In genomic region chr3:58574682-58575081, GRCh38 we compare ENCODE assay signal across 16 cellular contexts. TPM values are rescaled to one million over a fixed set of nuclear protein-coding genes. Genes with fewer than 3 reads are reported as not detected.
"Had no signal": no experiment of that assay in that cellular context is flagged by ENCODE, and none has a peak within 500 bp of the region (broad histone marks: within the 10 kb centered on the region; RNA-seq: fewer than 3 reads in every experiment).

No MANE protein-coding gene starts in this region.

- H3K4me3 ChIP-seq: colonic mucosa had no signal

- H3K36me3 ChIP-seq: breast epithelium, colonic mucosa, transverse colon had no signal

- H3K4me3 Mint-ChIP-seq: nephron progenitor cell; stimulated activated effector memory CD8-positive, alpha-beta T cell treated with anti-CD3 and anti-CD28 coated beads, Interleukin-12 subunit alpha, Interleukin-12 subunit beta, amount 100 ng/mL, for 72 hours; T-cell had no signal

- H3K9ac ChIP-seq: SK-N-SH had no signal

- H3K4me1 ChIP-seq: breast epithelium, colonic mucosa, foreskin keratinocyte had no signal

- H3K9me3 Mint-ChIP-seq: stimulated activated effector memory CD8-positive, alpha-beta T cell treated with anti-CD3 and anti-CD28 coated beads, Interleukin-12 subunit alpha, Interleukin-12 subunit beta, amount 100 ng/mL, for 72 hours; T-cell had no signal

- H3K36me3 Mint-ChIP-seq: stimulated activated effector memory CD8-positive, alpha-beta T cell treated with anti-CD3 and anti-CD28 coated beads, Interleukin-12 subunit alpha, Interleukin-12 subunit beta, amount 100 ng/mL, for 72 hours; T-cell had no signal

- H3K9me3 ChIP-seq: breast epithelium, colonic mucosa, SK-N-SH, transverse colon had no signal

- ATAC-seq: foreskin keratinocyte; left lobe of liver; stimulated activated effector memory CD8-positive, alpha-beta T cell treated with anti-CD3 and anti-CD28 coated beads, Interleukin-12 subunit alpha, Interleukin-12 subunit beta, amount 100 ng/mL, for 72 hours; T-cell had no signal

- H3K27me3 ChIP-seq: breast epithelium, colonic mucosa, transverse colon had no signal

- H3K27ac Mint-ChIP-seq: nephron progenitor cell; stimulated activated effector memory CD8-positive, alpha-beta T cell treated with anti-CD3 and anti-CD28 coated beads, Interleukin-12 subunit alpha, Interleukin-12 subunit beta, amount 100 ng/mL, for 72 hours; T-cell had no signal

- H3K4me1 Mint-ChIP-seq: stimulated activated effector memory CD8-positive, alpha-beta T cell treated with anti-CD3 and anti-CD28 coated beads, Interleukin-12 subunit alpha, Interleukin-12 subunit beta, amount 100 ng/mL, for 72 hours; T-cell had no signal

- DNase-seq: activated CD4-positive, alpha-beta T cell treated with anti-CD3 and anti-CD28 coated beads for 1 hour; activated CD4-positive, alpha-beta T cell treated with anti-CD3 and anti-CD28 coated beads, Interleukin-2, amount 50 U/mL, for 4 hours; activated naive CD4-positive, alpha-beta T cell treated with Interleukin-2 at 50 U/mL for 16 hours; activated T-cell treated with anti-CD3 and anti-CD28 coated beads for 4 hours; aorta; colonic mucosa; effector CD4-positive, alpha-beta T cell; foreskin keratinocyte; nephron progenitor cell; SK-N-SH; T-cell; transverse colon had no signal

- H3K27ac ChIP-seq: colonic mucosa, foreskin keratinocyte had no signal

- H3K4me2 ChIP-seq: SK-N-SH had no signal

RNA-seq across cellular contexts. Expression of gene FAM107A, which starts 2.5 kb away (rescaled TPM):
- total RNA-seq: foreskin keratinocyte, osteocyte had no signal
